In genomic region chr10:5971315-5971832, GRCh38 we compare ENCODE assay signal across 8 cellular contexts. TPM values are rescaled to one million over a fixed set of nuclear protein-coding genes. Genes with fewer than 3 reads are reported as not detected.
A peak's percentile ranks its signal among the peaks of the same experiment; 100 is the strongest.
DNase-seq lines count a peak whose midpoint lies in the region; ATAC-seq, FAIRE-seq and TF ChIP-seq lines count a peak whose summit lies in the region.

No MANE protein-coding gene starts in this region.

- ATAC-seq in PC-3 (peak; percentile 60), GM21825 (IDR thresholded peaks at IDR 0.05; ENCODE audit: unreplicated experiment) (no peak), WTC11 (no peak)

- H3K27ac ChIP-seq in PC-3 (ENCODE audit: low read length) (no peak overlapping the region), coronary artery (peak overlapping the region; percentile 40 to 53)

- DNase-seq in GM12891 (ENCODE audit: insufficient read length, low spot score) (no peak), PC-3 (peak; percentile 8), coronary artery (ENCODE audit: low spot score) (no peak), osteocyte (ENCODE audit: extremely low spot score, unreplicated experiment) (peak; percentile 57), WTC11 (ENCODE audit: low spot score) (no peak), nephron progenitor cell (no peak), urothelium cell line (ENCODE audit: low spot score) (no peak)

- no peak overlapping the region for H3K4me2 ChIP-seq in PC-3 (ENCODE audit: low read length)

- peaks cover 3% of the 10 kb centered on the region for H3K4me1 Mint-ChIP-seq in osteocyte (ENCODE audit: unreplicated experiment)
- H3K4me1 Mint-ChIP-seq in WTC11, result peaks cover 12% of the 10 kb centered on the region
- H3K4me1 Mint-ChIP-seq in nephron progenitor cell, result peaks cover 2% of the 10 kb centered on the region

- no peak for TF ChIP-seq POLR2A in GM12891 (IDR thresholded peaks at IDR 0.05; ENCODE audit: low read depth, low read length)

- no peaks in the 10 kb centered on the region for H3K36me3 ChIP-seq in PC-3 (ENCODE audit: low read depth, low read length)

- H3K4me3 ChIP-seq in PC-3 (ENCODE audit: low read length), result no peak overlapping the region
- no peak overlapping the region for H3K4me3 ChIP-seq in coronary artery

- no peaks in the 10 kb centered on the region for H3F3A ChIP-seq in PC-3 (ENCODE audit: low read length, unreplicated experiment)

- no peaks in the 10 kb centered on the region for H3K27me3 ChIP-seq in PC-3 (ENCODE audit: low read length)

- H3K9me2 ChIP-seq in PC-3 (replicated peaks; ENCODE audit: low read length), result no peaks in the 10 kb centered on the region

- H2AFZ ChIP-seq in PC-3 (ENCODE audit: low read length), result no peak overlapping the region

- intact Hi-C loops in PC-3 (cut with micrococcal nuclease), result no loop called here

- no peaks in the 10 kb centered on the region for H3K4me1 ChIP-seq in PC-3 (ENCODE audit: insufficient read depth, low read length)

- no peaks in the 10 kb centered on the region for H4K20me1 ChIP-seq in PC-3 (ENCODE audit: low read length)

- TF ChIP-seq CTCF in PC-3 (conservative IDR thresholded peaks at IDR 0.05; ENCODE audit: low read depth, low read length), result no peak
- TF ChIP-seq CTCF in coronary artery (IDR thresholded peaks at IDR 0.05), result no peak
- TF ChIP-seq CTCF in osteocyte (IDR thresholded peaks at IDR 0.05), result no peak
- TF ChIP-seq CTCF in WTC11 (IDR thresholded peaks at IDR 0.05), result no peak
- TF ChIP-seq CTCF in nephron progenitor cell (IDR thresholded peaks at IDR 0.05), result no peak

- H3K36me3 Mint-ChIP-seq in osteocyte (ENCODE audit: unreplicated experiment) (no peaks in the 10 kb centered on the region), WTC11 (no peaks in the 10 kb centered on the region), nephron progenitor cell (ENCODE audit: low read depth) (no peaks in the 10 kb centered on the region)

- no TSS peak for BruUV-seq in PC-3 (replicated peaks; lab: Mats Ljungman, UMichigan)

- H3K9me3 ChIP-seq in PC-3 (ENCODE audit: low read length), result no peaks in the 10 kb centered on the region

- H3K9me3 Mint-ChIP-seq in osteocyte (ENCODE audit: unreplicated experiment) (no peaks in the 10 kb centered on the region), WTC11 (no peaks in the 10 kb centered on the region), nephron progenitor cell (no peaks in the 10 kb centered on the region)

- H3K27me3 Mint-ChIP-seq in osteocyte (ENCODE audit: unreplicated experiment) (peaks cover 18% of the 10 kb centered on the region), WTC11 (ENCODE audit: low read depth) (peaks cover 16% of the 10 kb centered on the region), nephron progenitor cell (ENCODE audit: low read depth, poor library complexity) (peaks cover 60% of the 10 kb centered on the region)

- peaks cover 15% of the 10 kb centered on the region for H3K79me2 ChIP-seq in PC-3 (ENCODE audit: low read length)

- H3K27ac Mint-ChIP-seq in osteocyte (ENCODE audit: unreplicated experiment), result no peak overlapping the region
- H3K27ac Mint-ChIP-seq in WTC11, result no peak overlapping the region
- no peak overlapping the region for H3K27ac Mint-ChIP-seq in nephron progenitor cell

- FAIRE-seq in GM12891 (lab: Jason Lieb, UNC), result peak; percentile 50
- no peak for FAIRE-seq in urothelium cell line (lab: Jason Lieb, UNC)

- POLR2A ChIA-PET in PC-3 (lab: Charles Lee; ENCODE audit: unreplicated experiment), result interaction anchor here (0.6 kb wide), 2 partner anchors 82 to 94 kb away, joined by 3 to 5 read pairs; partner anchors contain the start of genes ANKRD16 and FBH1
- POLR2A ChIA-PET in WTC11 (lab: Charles Lee), result no interaction called here

- CTCF ChIA-PET in PC-3 (lab: Charles Lee) (no interaction called here), WTC11 (lab: Charles Lee) (no interaction called here)

- H3K4me3 Mint-ChIP-seq in osteocyte (ENCODE audit: unreplicated experiment) (no peak overlapping the region), WTC11 (no peak overlapping the region), nephron progenitor cell (no peak overlapping the region)

- H3K9ac ChIP-seq in PC-3 (ENCODE audit: low read length), result no peak overlapping the region

TF ChIP-seq in GM12891, 5 proteins besides CTCF, POLR2A, EP300 and RAD21:
- TF ChIP-seq SPI1 (IDR thresholded peaks at IDR 0.05; ENCODE audit: low read depth, low read length), result peak; percentile 48
- TF ChIP-seq POU2F2 (IDR thresholded peaks at IDR 0.05; ENCODE audit: low read depth, low read length), result no peak

TF ChIP-seq in WTC11, 78 proteins besides CTCF, POLR2A, EP300 and RAD21:
- no peak for TF ChIP-seq ARID4B (CRISPR knock-in tag; IDR thresholded peaks at IDR 0.05; ENCODE audit: borderline replicate concordance)
- no peak for TF ChIP-seq E2F5 (CRISPR knock-in tag; IDR thresholded peaks at IDR 0.05)
- no peak for TF ChIP-seq SOX15 (CRISPR knock-in tag; IDR thresholded peaks at IDR 0.05)
- TF ChIP-seq CDX4 (CRISPR knock-in tag; IDR thresholded peaks at IDR 0.05; ENCODE audit: borderline replicate concordance), result no peak
- no peak for TF ChIP-seq ZNF512 (CRISPR knock-in tag; IDR thresholded peaks at IDR 0.05; ENCODE audit: borderline replicate concordance)

RNA-seq across cellular contexts. Expression of gene IL15RA, which starts 6.0 kb away (rescaled TPM):
- 7.4 TPM for polyA plus RNA-seq in GM12891 (2012; ENCODE audit: low read depth, missing spikeins)
- 4.4 and 5.9 TPM in 2 replicates for total RNA-seq in PC-3 (2014; rRNA removed)
- total RNA-seq in osteocyte, result 0.40 and 0.44 TPM in 2 replicates
- 1.9 to 2.2 TPM (median 2.0 TPM) in 3 replicates for total RNA-seq in WTC11 (2021)

Comparison
In these comparisons a context has a peak if more than half of its experiments do, and no peak if none do; other contexts are left out.
1. DNase-seq: peak in PC-3 (single experiment) and osteocyte (single experiment); none in GM12891 (single experiment), coronary artery (single experiment), WTC11 (single experiment), nephron progenitor cell (single experiment) and urothelium cell line (single experiment).